ENCODE assay signal across 8 cellular contexts in the genomic region with DNA sequence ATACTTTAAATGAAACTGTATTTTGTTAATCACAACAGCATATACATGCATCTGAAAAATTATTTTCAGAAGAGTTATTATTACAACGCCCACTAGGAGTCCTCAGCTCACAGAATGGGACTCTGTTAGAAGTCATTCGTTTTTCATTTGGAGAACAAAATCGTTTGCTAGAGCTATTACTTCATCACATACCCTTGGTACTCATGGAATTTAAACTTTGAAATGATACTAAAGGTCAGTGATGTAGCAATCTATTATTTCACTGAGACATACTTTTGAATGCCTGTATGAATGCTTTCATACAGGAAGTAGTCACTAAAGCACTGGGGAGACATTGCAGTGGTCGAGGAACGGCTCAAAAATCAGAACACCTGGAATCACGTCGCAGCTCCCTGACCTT.
DNase-seq lines count a peak whose midpoint lies in the region; ATAC-seq and TF ChIP-seq lines count a peak whose summit lies in the region.

No MANE protein-coding gene starts in this region.

- H3K36me3 Mint-ChIP-seq in activated T-cell treated with anti-CD3 and anti-CD28 coated beads, Interleukin-2, amount 50 U/mL, for 72 hours (ENCODE audit: insufficient read depth in 2 of 2): peaks cover 0 to 12% of the 10 kb centered on the region in 2 donors
- peaks cover 41% of the 10 kb centered on the region for H3K36me3 Mint-ChIP-seq in activated CD8-positive, alpha-beta T cell treated with anti-CD3 and anti-CD28 coated beads, Interleukin-2, amount 10 ng/mL, durations not matched to agents 7 days and 5 days (ENCODE audit: low read depth)
- H3K36me3 Mint-ChIP-seq in immature natural killer cell (peaks cover 9 to 12% (median 12%) of the 10 kb centered on the region in 3 donors), type B pancreatic cell (peaks cover 8% of the 10 kb centered on the region)

- no peak overlapping the region for H3K4me3 ChIP-seq in HL-60 (replicated peaks; ENCODE audit: insufficient read depth, low read length)

- CTCF ChIA-PET in activated CD8-positive, alpha-beta T cell treated with anti-CD3 and anti-CD28 coated beads, Interleukin-2, amount 10 ng/mL, durations not matched to agents 7 days and 5 days (lab: Charles Lee): interaction anchor here (0.8 to 2.3 kb wide), 9 partner anchors 9 to 395 kb away, joined by 3 to 11 read pairs (median 4); no protein-coding TSS in a partner anchor

- TF ChIP-seq CTCF in HL-60 (IDR thresholded peaks at IDR 0.05; ENCODE audit: insufficient read depth, low read length): peak; percentile 6
- peak; percentile 72 for TF ChIP-seq CTCF in type B pancreatic cell (conservative IDR thresholded peaks at IDR 0.05)

- POLR2A ChIA-PET in activated CD8-positive, alpha-beta T cell treated with anti-CD3 and anti-CD28 coated beads, Interleukin-2, amount 10 ng/mL, durations not matched to agents 7 days and 5 days (lab: Charles Lee): no interaction called here

- ATAC-seq in activated T-cell treated with anti-CD3 and anti-CD28 coated beads, Interleukin-2, amount 50 U/mL, for 72 hours (replicated peaks in 1 of 2): peak; percentile 59 to 62
- ATAC-seq in activated CD8-positive, alpha-beta T cell treated with anti-CD3 and anti-CD28 coated beads, Interleukin-2, amount 10 ng/mL, durations not matched to agents 7 days and 5 days: peak; percentile 77

- H3K4me3 Mint-ChIP-seq in activated T-cell treated with anti-CD3 and anti-CD28 coated beads, Interleukin-2, amount 50 U/mL, for 72 hours: no peak overlapping the region
- no peak overlapping the region for H3K4me3 Mint-ChIP-seq in activated CD8-positive, alpha-beta T cell treated with anti-CD3 and anti-CD28 coated beads, Interleukin-2, amount 10 ng/mL, durations not matched to agents 7 days and 5 days
- peak overlapping the region in 1 of 5 donors; percentile 20 for H3K4me3 Mint-ChIP-seq in immature natural killer cell
- no peak overlapping the region for H3K4me3 Mint-ChIP-seq in type B pancreatic cell

- no peak for DNase-seq in activated T-cell treated with anti-CD3 and anti-CD28 coated beads, Interleukin-2, amount 50 U/mL, for 72 hours
- no peak for DNase-seq in activated T-cell treated with anti-CD3 and anti-CD28 coated beads, Interleukin-2, amount 50 U/mL, for 48 hours
- DNase-seq in HL-60 (ENCODE audit: low read depth in 1 of 2, low spot score in 1 of 2) (peak in 1 of 2 experiments; percentile 42), immature natural killer cell (peak; percentile 12 to 30 (median 21)), type B pancreatic cell (ENCODE audit: extremely low spot score, unreplicated experiment) (no peak), nucleus accumbens (lab: John Stamatoyannopoulos, UW) (no peak), glomerular visceral epithelial cell (ENCODE audit: extremely low spot score) (no peak)
- no peak for DNase-seq in activated CD8-positive, alpha-beta T cell treated with anti-CD3 and anti-CD28 coated beads, Interleukin-2, amount 10 ng/mL, durations not matched to agents 7 days and 5 days

- H3K9me3 Mint-ChIP-seq in activated T-cell treated with anti-CD3 and anti-CD28 coated beads, Interleukin-2, amount 50 U/mL, for 72 hours: no peaks in the 10 kb centered on the region
- H3K9me3 Mint-ChIP-seq in activated CD8-positive, alpha-beta T cell treated with anti-CD3 and anti-CD28 coated beads, Interleukin-2, amount 10 ng/mL, durations not matched to agents 7 days and 5 days (ENCODE audit: insufficient read depth): no peaks in the 10 kb centered on the region
- H3K9me3 Mint-ChIP-seq in immature natural killer cell: no peaks in the 10 kb centered on the region
- H3K9me3 Mint-ChIP-seq in type B pancreatic cell: peaks cover 4% of the 10 kb centered on the region

- H3K27me3 Mint-ChIP-seq in activated T-cell treated with anti-CD3 and anti-CD28 coated beads, Interleukin-2, amount 50 U/mL, for 72 hours (ENCODE audit: low read depth): no peaks in the 10 kb centered on the region
- H3K27me3 Mint-ChIP-seq in activated CD8-positive, alpha-beta T cell treated with anti-CD3 and anti-CD28 coated beads, Interleukin-2, amount 10 ng/mL, durations not matched to agents 7 days and 5 days (ENCODE audit: low read depth): no peaks in the 10 kb centered on the region
- peaks cover 0 to 16% (median 11%) of the 10 kb centered on the region in 3 donors for H3K27me3 Mint-ChIP-seq in immature natural killer cell (ENCODE audit: low read depth in 3 of 3)
- H3K27me3 Mint-ChIP-seq in type B pancreatic cell: no peaks in the 10 kb centered on the region

- no peak overlapping the region for H3K27ac ChIP-seq in HL-60 (replicated peaks)

- H3K4me1 Mint-ChIP-seq in activated T-cell treated with anti-CD3 and anti-CD28 coated beads, Interleukin-2, amount 50 U/mL, for 72 hours (ENCODE audit: low read depth): peaks cover 6% of the 10 kb centered on the region
- H3K4me1 Mint-ChIP-seq in activated CD8-positive, alpha-beta T cell treated with anti-CD3 and anti-CD28 coated beads, Interleukin-2, amount 10 ng/mL, durations not matched to agents 7 days and 5 days (ENCODE audit: low read depth): no peaks in the 10 kb centered on the region
- H3K4me1 Mint-ChIP-seq in immature natural killer cell (peaks cover 6 to 28% of the 10 kb centered on the region in 2 donors), type B pancreatic cell (ENCODE audit: unreplicated experiment) (no peaks in the 10 kb centered on the region)

- no peaks in the 10 kb centered on the region for H3K27me3 ChIP-seq in HL-60 (ENCODE audit: insufficient read depth, poor library complexity, severe bottlenecking)

- peak overlapping the region; percentile 54 for H3K27ac Mint-ChIP-seq in activated T-cell treated with anti-CD3 and anti-CD28 coated beads, Interleukin-2, amount 50 U/mL, for 72 hours
- no peak overlapping the region for H3K27ac Mint-ChIP-seq in activated CD8-positive, alpha-beta T cell treated with anti-CD3 and anti-CD28 coated beads, Interleukin-2, amount 10 ng/mL, durations not matched to agents 7 days and 5 days
- peak overlapping the region in 5 of 6 donors; percentile 25 to 90 (median 66) for H3K27ac Mint-ChIP-seq in immature natural killer cell
- H3K27ac Mint-ChIP-seq in type B pancreatic cell: peak overlapping the region; percentile 50

Comparison
In these comparisons a context has a peak if more than half of its experiments do, and no peak if none do; other contexts are left out.
1. DNase-seq: peak in immature natural killer cell (3 of 3); none in activated T-cell treated with anti-CD3 and anti-CD28 coated beads, Interleukin-2, amount 50 U/mL, for 72 hours (0 of 2), activated T-cell treated with anti-CD3 and anti-CD28 coated beads, Interleukin-2, amount 50 U/mL, for 48 hours (0 of 2), activated CD8-positive, alpha-beta T cell treated with anti-CD3 and anti-CD28 coated beads, Interleukin-2, amount 10 ng/mL, durations not matched to agents 7 days and 5 days (single experiment), type B pancreatic cell (single experiment), nucleus accumbens (0 of 56) and glomerular visceral epithelial cell (single experiment).